Comparison of ENCODE assay signal across 13 cellular contexts in the genomic region with DNA sequence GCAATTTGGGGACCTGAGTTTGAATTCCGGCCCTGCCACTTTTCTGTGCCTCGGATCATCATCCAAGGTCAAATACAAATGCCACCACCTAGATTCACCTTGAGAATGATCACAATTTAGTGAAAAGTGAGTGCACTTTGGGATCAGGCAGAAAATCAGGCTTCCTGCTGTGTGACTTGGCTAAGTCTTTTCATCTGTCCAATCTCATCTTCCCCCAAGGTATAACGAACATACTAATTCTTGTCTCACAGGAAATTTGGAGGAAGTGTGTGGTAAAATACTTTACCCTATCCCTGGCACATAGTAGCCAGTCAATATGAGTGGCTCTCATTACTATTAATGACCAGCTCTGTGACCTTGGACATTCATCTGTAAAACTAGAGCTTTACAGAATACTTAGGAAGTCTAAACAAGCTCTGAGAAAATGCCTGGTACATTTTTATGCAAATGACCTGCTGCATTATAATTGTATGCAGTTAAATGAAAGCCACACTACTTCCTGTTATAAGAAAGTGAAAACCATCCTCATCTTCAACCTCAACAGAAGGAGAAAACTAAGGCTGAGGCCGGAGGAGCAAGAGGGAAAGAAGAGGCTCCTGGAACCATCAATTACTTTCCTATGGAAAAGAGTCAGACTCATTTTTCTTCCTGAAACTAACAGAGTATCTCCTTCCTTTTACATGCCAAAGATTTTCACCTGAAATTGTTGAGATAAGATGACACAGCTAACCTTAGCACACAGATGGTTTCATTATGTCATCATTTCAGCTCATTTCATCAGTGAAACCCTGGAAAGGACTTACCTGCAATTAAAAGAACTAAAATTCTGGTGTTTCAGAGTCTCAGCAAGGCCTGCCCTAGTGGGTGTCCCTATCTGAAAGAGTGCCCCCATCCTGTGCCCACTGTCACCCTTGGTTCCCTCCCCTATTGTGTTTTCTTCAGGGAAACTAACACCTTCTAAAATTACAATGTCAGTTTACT. TPM values are rescaled to one million over a fixed set of nuclear protein-coding genes. Genes with fewer than 3 reads are reported as not detected.
DNase-seq lines count a peak whose midpoint lies in the region; ATAC-seq and TF ChIP-seq lines count a peak whose summit lies in the region.
"Had no signal": no experiment of that assay in that cellular context is flagged by ENCODE, and none has a peak within 500 bp of the region (broad histone marks: within the 10 kb centered on the region; RNA-seq: fewer than 3 reads in every experiment).

No MANE protein-coding gene starts in this region.

- intact Hi-C loops in activated CD8-positive, alpha-beta T cell treated with anti-CD3 and anti-CD28 coated beads for 36 hours (cut with micrococcal nuclease), result loop anchor here (5.0 kb wide), 1 partner anchor 65 kb away; no protein-coding TSS in a partner anchor
- intact Hi-C loops in left ventricle myocardium inferior (cut with micrococcal nuclease), result no loop called here

- no peak overlapping the region for H3K23ac ChIP-seq in mesendoderm (ENCODE audit: low read length)

- H3K79me2 ChIP-seq in mesendoderm (ENCODE audit: control insufficient read depth, insufficient read depth, low read length), result no peaks in the 10 kb centered on the region

- H3K27me3 Mint-ChIP-seq in activated CD8-positive, alpha-beta T cell treated with anti-CD3 and anti-CD28 coated beads for 36 hours, result peaks cover 3% of the 10 kb centered on the region
- H3K27me3 Mint-ChIP-seq in activated CD8-positive, alpha-beta T cell treated with anti-CD3 and anti-CD28 coated beads, Interleukin-2, amount 10 ng/mL, durations not matched to agents 7 days and 5 days (ENCODE audit: low read depth), result no peaks in the 10 kb centered on the region

- peak; percentile 11 for DNase-seq in activated CD8-positive, alpha-beta T cell treated with anti-CD3 and anti-CD28 coated beads for 36 hours
- no peak for DNase-seq in activated CD8-positive, alpha-beta T cell treated with anti-CD3 and anti-CD28 coated beads, Interleukin-2, amount 10 ng/mL, durations not matched to agents 7 days and 5 days
- DNase-seq in NAMALWA (ENCODE audit: low spot score) (peak; percentile 71), mesendoderm (peak; percentile 68), left ventricle myocardium inferior (no peak), EL (no peak), inferior parietal cortex (ENCODE audit: extremely low spot score) (no peak)
- DNase-seq: activated CD8-positive, alpha-beta memory T cell treated with anti-CD3 and anti-CD28 coated beads, Interleukin-2, amount 10 ng/mL, durations not matched to agents 7 days and 5 days; NCI-H1436; psoas muscle had no signal

- H3K4me3 Mint-ChIP-seq in activated CD8-positive, alpha-beta T cell treated with anti-CD3 and anti-CD28 coated beads for 36 hours, result no peak overlapping the region
- H3K4me3 Mint-ChIP-seq in activated CD8-positive, alpha-beta T cell treated with anti-CD3 and anti-CD28 coated beads, Interleukin-2, amount 10 ng/mL, durations not matched to agents 7 days and 5 days, result no peak overlapping the region
- H3K4me3 Mint-ChIP-seq: activated CD8-positive, alpha-beta memory T cell treated with anti-CD3 and anti-CD28 coated beads, Interleukin-2, amount 10 ng/mL, durations not matched to agents 7 days and 5 days had no signal

- peaks cover 5% of the 10 kb centered on the region for H3K4me1 ChIP-seq in mesendoderm (ENCODE audit: control insufficient read depth, low read depth, low read length)
- H3K4me1 ChIP-seq in left ventricle myocardium inferior, result no peaks in the 10 kb centered on the region
- H3K4me1 ChIP-seq: psoas muscle had no signal

- no peak overlapping the region for H3K4me2 ChIP-seq in mesendoderm (ENCODE audit: low read length)

- H2BK5ac ChIP-seq in mesendoderm (ENCODE audit: low read length), result no peak overlapping the region

- peak overlapping the region; percentile 61 for H3K27ac Mint-ChIP-seq in activated CD8-positive, alpha-beta T cell treated with anti-CD3 and anti-CD28 coated beads for 36 hours
- no peak overlapping the region for H3K27ac Mint-ChIP-seq in activated CD8-positive, alpha-beta T cell treated with anti-CD3 and anti-CD28 coated beads, Interleukin-2, amount 10 ng/mL, durations not matched to agents 7 days and 5 days
- H3K27ac Mint-ChIP-seq: activated CD8-positive, alpha-beta memory T cell treated with anti-CD3 and anti-CD28 coated beads, Interleukin-2, amount 10 ng/mL, durations not matched to agents 7 days and 5 days had no signal

- peak overlapping the region; percentile 83 for H3K18ac ChIP-seq in mesendoderm (ENCODE audit: low read length)

- no peak overlapping the region for H2BK15ac ChIP-seq in mesendoderm (replicated peaks; ENCODE audit: low read depth)

- H2BK120ac ChIP-seq in mesendoderm (ENCODE audit: low read depth, low read length), result no peak overlapping the region

- TF ChIP-seq CTCF in activated CD8-positive, alpha-beta T cell treated with anti-CD3 and anti-CD28 coated beads for 36 hours (IDR thresholded peaks at IDR 0.05), result no peak
- TF ChIP-seq CTCF in left ventricle myocardium inferior (IDR thresholded peaks at IDR 0.05; ENCODE audit: borderline replicate concordance), result no peak

- peak; percentile 24 for ATAC-seq in activated CD8-positive, alpha-beta T cell treated with anti-CD3 and anti-CD28 coated beads for 36 hours
- no peak for ATAC-seq in activated CD8-positive, alpha-beta T cell treated with anti-CD3 and anti-CD28 coated beads, Interleukin-2, amount 10 ng/mL, durations not matched to agents 7 days and 5 days
- peak; percentile 78 for ATAC-seq in GM21390 (IDR thresholded peaks at IDR 0.05; ENCODE audit: unreplicated experiment)
- ATAC-seq: activated CD8-positive, alpha-beta memory T cell treated with anti-CD3 and anti-CD28 coated beads, Interleukin-2, amount 10 ng/mL, durations not matched to agents 7 days and 5 days; psoas muscle had no signal

- no peaks in the 10 kb centered on the region for H3K27me3 ChIP-seq in mesendoderm (ENCODE audit: insufficient read depth, low read length, poor library complexity)
- no peaks in the 10 kb centered on the region for H3K27me3 ChIP-seq in left ventricle myocardium inferior (ENCODE audit: low read depth)

- no peaks in the 10 kb centered on the region for H3K9me3 ChIP-seq in left ventricle myocardium inferior (replicated peaks)
- H3K9me3 ChIP-seq: psoas muscle had no signal

- H3K9me3 Mint-ChIP-seq in activated CD8-positive, alpha-beta T cell treated with anti-CD3 and anti-CD28 coated beads for 36 hours, result no peaks in the 10 kb centered on the region
- no peaks in the 10 kb centered on the region for H3K9me3 Mint-ChIP-seq in activated CD8-positive, alpha-beta T cell treated with anti-CD3 and anti-CD28 coated beads, Interleukin-2, amount 10 ng/mL, durations not matched to agents 7 days and 5 days (ENCODE audit: insufficient read depth)

- no peak overlapping the region for H3K56ac ChIP-seq in mesendoderm (ENCODE audit: low read length)

- H3K27ac ChIP-seq in mesendoderm (ENCODE audit: low read depth, low read length) (no peak overlapping the region), left ventricle myocardium inferior (replicated peaks) (no peak overlapping the region)
- H3K27ac ChIP-seq: psoas muscle had no signal

- no peak overlapping the region for H3K4me3 ChIP-seq in mesendoderm (ENCODE audit: low read length)
- no peak overlapping the region for H3K4me3 ChIP-seq in left ventricle myocardium inferior
- H3K4me3 ChIP-seq: psoas muscle had no signal

- no CpG with 5 or more reads among the region's 4 CpGs for WGBS in mesendoderm (ENCODE audit: extremely low coverage, insufficient coverage, low lambda C conversion rate)

- H3K79me1 ChIP-seq in mesendoderm (ENCODE audit: low read length), result no peaks in the 10 kb centered on the region

- POLR2A ChIA-PET in activated CD8-positive, alpha-beta T cell treated with anti-CD3 and anti-CD28 coated beads for 36 hours (lab: Charles Lee), result interaction anchor here (0.6 to 1.6 kb wide), 2 partner anchors 16 to 100 kb away, joined by 3 to 4 read pairs; no protein-coding TSS in a partner anchor
- POLR2A ChIA-PET in activated CD8-positive, alpha-beta T cell treated with anti-CD3 and anti-CD28 coated beads, Interleukin-2, amount 10 ng/mL, durations not matched to agents 7 days and 5 days (lab: Charles Lee), result no interaction called here

- H4K8ac ChIP-seq in mesendoderm (ENCODE audit: low read depth, low read length), result no peak overlapping the region

- H3K36me3 Mint-ChIP-seq in activated CD8-positive, alpha-beta T cell treated with anti-CD3 and anti-CD28 coated beads for 36 hours (ENCODE audit: low read depth), result no peaks in the 10 kb centered on the region
- H3K36me3 Mint-ChIP-seq in activated CD8-positive, alpha-beta T cell treated with anti-CD3 and anti-CD28 coated beads, Interleukin-2, amount 10 ng/mL, durations not matched to agents 7 days and 5 days (ENCODE audit: low read depth), result no peaks in the 10 kb centered on the region
- H3K36me3 Mint-ChIP-seq: activated CD8-positive, alpha-beta memory T cell treated with anti-CD3 and anti-CD28 coated beads, Interleukin-2, amount 10 ng/mL, durations not matched to agents 7 days and 5 days had no signal

- no peak overlapping the region for H4K5ac ChIP-seq in mesendoderm (ENCODE audit: low read length)

- H2AK5ac ChIP-seq in mesendoderm (ENCODE audit: low read length), result no peak overlapping the region

- CTCF ChIA-PET in activated CD8-positive, alpha-beta T cell treated with anti-CD3 and anti-CD28 coated beads for 36 hours (lab: Charles Lee), result interaction anchor here (1.1 to 2.9 kb wide), 12 partner anchors 16 to 123 kb away, joined by 3 to 18 read pairs (median 5); no protein-coding TSS in a partner anchor
- CTCF ChIA-PET in activated CD8-positive, alpha-beta T cell treated with anti-CD3 and anti-CD28 coated beads, Interleukin-2, amount 10 ng/mL, durations not matched to agents 7 days and 5 days (lab: Charles Lee), result interaction anchor here (0.9 to 2.9 kb wide), 8 partner anchors 11 to 118 kb away, joined by 3 to 11 read pairs (median 4); no protein-coding TSS in a partner anchor

- H3K4me1 Mint-ChIP-seq in activated CD8-positive, alpha-beta T cell treated with anti-CD3 and anti-CD28 coated beads for 36 hours (ENCODE audit: low read depth), result peaks cover 55% of the 10 kb centered on the region
- peaks cover 23% of the 10 kb centered on the region for H3K4me1 Mint-ChIP-seq in activated CD8-positive, alpha-beta T cell treated with anti-CD3 and anti-CD28 coated beads, Interleukin-2, amount 10 ng/mL, durations not matched to agents 7 days and 5 days (ENCODE audit: low read depth)

- H3K4ac ChIP-seq in mesendoderm (ENCODE audit: low read depth, low read length), result peak overlapping the region; percentile 36

- no peaks in the 10 kb centered on the region for H3K36me3 ChIP-seq in mesendoderm (ENCODE audit: control insufficient read depth, insufficient read depth, low read length)
- H3K36me3 ChIP-seq in left ventricle myocardium inferior, result no peaks in the 10 kb centered on the region

- H3K9ac ChIP-seq in mesendoderm (ENCODE audit: low read length), result no peak overlapping the region

RNA-seq across cellular contexts. Expression of a gene that starts 32.6 kb away (rescaled TPM):
- not detected for total RNA-seq in activated CD8-positive, alpha-beta T cell treated with anti-CD3 and anti-CD28 coated beads for 36 hours
- not detected for total RNA-seq in activated CD8-positive, alpha-beta T cell treated with anti-CD3 and anti-CD28 coated beads, Interleukin-2, amount 10 ng/mL, durations not matched to agents 7 days and 5 days
- polyA plus RNA-seq in mesendoderm (2013, experiment 1 of 2), result 1.3 TPM
- polyA plus RNA-seq in mesendoderm (2013, experiment 2 of 2), result 1.0 TPM
- 0.05 TPM for total RNA-seq in left ventricle myocardium inferior
- total RNA-seq: activated CD8-positive, alpha-beta memory T cell treated with anti-CD3 and anti-CD28 coated beads, Interleukin-2, amount 10 ng/mL, durations not matched to agents 7 days and 5 days; mesenteric fat pad; psoas muscle had no signal
- polyA plus RNA-seq: AG04450 had no signal

Comparison
In these comparisons a context has a peak if more than half of its experiments do, and no peak if none do; other contexts are left out.
1. DNase-seq: peak in activated CD8-positive, alpha-beta T cell treated with anti-CD3 and anti-CD28 coated beads for 36 hours (single experiment), NAMALWA (single experiment) and mesendoderm (single experiment); none in activated CD8-positive, alpha-beta T cell treated with anti-CD3 and anti-CD28 coated beads, Interleukin-2, amount 10 ng/mL, durations not matched to agents 7 days and 5 days (single experiment), left ventricle myocardium inferior (single experiment), EL (single experiment) and inferior parietal cortex (single experiment).